Comparison of ENCODE assay signal across 6 cellular contexts in the genomic region with DNA sequence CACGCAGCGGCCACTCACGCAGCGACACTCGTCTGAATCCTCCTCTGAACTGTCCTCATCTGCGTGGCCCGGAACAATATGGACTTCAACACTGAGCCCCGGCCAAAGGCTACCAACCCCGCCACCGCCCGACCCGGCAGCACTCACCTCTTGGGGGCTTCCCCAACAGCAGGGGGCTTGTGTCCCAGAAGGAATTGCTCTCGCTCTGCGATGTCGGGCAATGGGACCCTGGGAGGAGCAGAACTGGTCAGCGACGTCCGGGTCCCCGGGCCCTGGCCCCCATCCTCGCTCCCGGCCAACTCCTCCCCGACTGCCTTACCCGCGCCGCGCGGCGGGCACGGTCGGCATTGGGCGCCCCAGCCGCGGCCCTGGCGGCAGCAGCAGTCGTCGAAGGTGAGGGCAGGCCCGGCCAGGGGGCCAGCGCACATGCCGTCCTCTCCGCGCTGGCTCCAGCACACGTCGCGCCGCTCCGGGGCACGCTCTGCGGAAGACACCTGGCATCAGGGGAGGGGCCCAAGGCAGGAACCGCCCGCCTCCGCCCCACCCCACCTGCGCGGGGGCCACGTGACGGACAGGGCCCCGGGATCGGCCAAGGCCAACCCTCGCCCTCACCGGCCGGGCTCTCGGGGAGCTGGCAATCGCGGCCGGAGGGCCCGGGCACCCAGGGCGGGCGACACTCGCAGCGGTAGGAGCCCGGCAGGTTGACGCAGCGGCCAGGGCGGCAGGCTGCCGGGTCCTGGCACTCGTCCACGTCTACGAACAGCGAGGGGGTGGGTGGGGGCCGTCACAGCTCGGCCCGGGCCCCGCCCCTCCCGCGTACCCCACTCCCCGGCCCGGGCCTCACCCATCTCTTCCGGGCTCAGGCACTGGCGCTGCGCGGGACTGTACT. TPM values are rescaled to one million over a fixed set of nuclear protein-coding genes. Genes with fewer than 3 reads are reported as not detected.
DNase-seq lines count a peak whose midpoint lies in the region; ATAC-seq and TF ChIP-seq lines count a peak whose summit lies in the region.

No MANE protein-coding gene starts in this region.

- H3K4me1 ChIP-seq in RWPE2 (ENCODE audit: insufficient read depth, poor library complexity, severe bottlenecking) (peaks cover 11% of the 10 kb centered on the region), iPS-15b (ENCODE audit: control insufficient read depth, insufficient read depth, low read length) (no peaks in the 10 kb centered on the region)

- TF ChIP-seq CTCF in CD14-positive monocyte (IDR thresholded peaks at IDR 0.05) (peak; percentile 21), RWPE2 (IDR thresholded peaks at IDR 0.05; ENCODE audit: poor library complexity, severe bottlenecking) (no peak)

- no peaks in the 10 kb centered on the region for H3K9me3 Mint-ChIP-seq in CD14-positive monocyte

- peaks cover 12% of the 10 kb centered on the region for H3K4me1 Mint-ChIP-seq in CD14-positive monocyte

- peaks cover 3% of the 10 kb centered on the region for H3K36me3 ChIP-seq in H7 (replicated peaks; ENCODE audit: control insufficient read depth, insufficient read depth, low read length)
- peaks cover 14% of the 10 kb centered on the region for H3K36me3 ChIP-seq in RWPE2 (ENCODE audit: low read depth)
- peaks cover 24% of the 10 kb centered on the region for H3K36me3 ChIP-seq in iPS-15b (ENCODE audit: control insufficient read depth, insufficient read depth, low read length)

- H3K36me3 Mint-ChIP-seq in CD14-positive monocyte: peaks cover 28 to 42% of the 10 kb centered on the region in 2 donors

- DNase-seq in CD14-positive monocyte (ENCODE audit: low spot score): no peak
- peak; percentile 98 for DNase-seq in H7
- DNase-seq in RWPE2 (ENCODE audit: low spot score): no peak
- DNase-seq in NCI-H2227 (lab: John Stamatoyannopoulos, UW; ENCODE audit: unreplicated experiment): no peak
- DNase-seq in NCI-H2107 treated with DMSO at 0.1 percent for 48 hours (lab: John Stamatoyannopoulos, UW; ENCODE audit: unreplicated experiment): no peak

- H3K9ac ChIP-seq in iPS-15b (ENCODE audit: low read depth, low read length): peak overlapping the region; percentile 24

- peaks cover 1 to 3% (median 3%) of the 10 kb centered on the region in 3 donors for H3K27me3 Mint-ChIP-seq in CD14-positive monocyte (ENCODE audit: low read depth in 3 of 3)

- H3K27me3 ChIP-seq in H7 (ENCODE audit: control insufficient read depth, insufficient read depth, low read length): peaks cover 39% of the 10 kb centered on the region
- H3K27me3 ChIP-seq in RWPE2 (ENCODE audit: insufficient read depth, poor library complexity, severe bottlenecking): no peaks in the 10 kb centered on the region
- H3K27me3 ChIP-seq in iPS-15b (ENCODE audit: control insufficient read depth, insufficient read depth, low read length): peaks cover 33% of the 10 kb centered on the region

- peak overlapping the region in 6 of 7 donors; percentile 70 to 88 (median 86) for H3K27ac Mint-ChIP-seq in CD14-positive monocyte

- H3K4me3 ChIP-seq in H7 (ENCODE audit: insufficient read depth, low read depth, low read length) (peak overlapping the region; percentile 60), RWPE2 (ENCODE audit: severe bottlenecking) (peak overlapping the region; percentile 48), iPS-15b (ENCODE audit: low read depth, low read length) (peak overlapping the region; percentile 77)

- intact Hi-C loops in CD14-positive monocyte (cut with micrococcal nuclease): loop anchor here (1.0 to 10.0 kb wide), 5 partner anchors 35 to 275 kb away; a partner anchor contains a TSS

- peak overlapping the region; percentile 65 for H3K27ac ChIP-seq in RWPE2 (ENCODE audit: poor library complexity, severe bottlenecking)

- peak; percentile 61 for ATAC-seq in RWPE2 (ENCODE audit: low read depth)

- no peaks in the 10 kb centered on the region for H3K9me3 ChIP-seq in RWPE2 (ENCODE audit: severe bottlenecking)
- H3K9me3 ChIP-seq in iPS-15b (ENCODE audit: control insufficient read depth, insufficient read depth, low read length): no peaks in the 10 kb centered on the region

- peak overlapping the region; percentile 82 to 86 for H3K4me3 Mint-ChIP-seq in CD14-positive monocyte

RNA-seq across cellular contexts. Expression of a gene that starts 14.8 kb away (rescaled TPM):
- polyA plus RNA-seq in CD14-positive monocyte: 10 to 100 TPM; 18.6 to 29.7 TPM
- total RNA-seq in H7 (2014; rRNA removed; shearing (Covaris generic)): 70.0 and 72.3 TPM in 2 replicates

RNA-seq across cellular contexts. Expression of a gene that starts 18.5 kb away (rescaled TPM):
- polyA plus RNA-seq in CD14-positive monocyte: 1 to 10 TPM; 3.4 to 4.6 TPM
- 3.9 and 5.7 TPM in 2 replicates for total RNA-seq in H7 (2014; rRNA removed; shearing (Covaris generic))

RNA-seq across cellular contexts. Expression of a gene that starts 30.6 kb away (rescaled TPM):
- 10 to 100 TPM; 48.5 to 56.2 TPM for polyA plus RNA-seq in CD14-positive monocyte
- 88.1 and 89.1 TPM in 2 replicates for total RNA-seq in H7 (2014; rRNA removed; shearing (Covaris generic))

RNA-seq across cellular contexts. Expression of a gene that starts 32.7 kb away (rescaled TPM):
- polyA plus RNA-seq in CD14-positive monocyte: 100 to 1,000 TPM in 1 of 2 donors, 10 to 100 TPM in 1; 70.8 to 139 TPM
- total RNA-seq in H7 (2014; rRNA removed; shearing (Covaris generic)): 8.6 and 20.4 TPM in 2 replicates

RNA-seq across cellular contexts. Expression of a gene that starts 36.2 kb away (rescaled TPM):
- polyA plus RNA-seq in CD14-positive monocyte: 10 to 100 TPM; 29.6 to 42.6 TPM
- total RNA-seq in H7 (2014; rRNA removed; shearing (Covaris generic)): 1.9 and 4.7 TPM in 2 replicates
